22 cellular contexts compared by ENCODE assay signal in the genomic region with DNA sequence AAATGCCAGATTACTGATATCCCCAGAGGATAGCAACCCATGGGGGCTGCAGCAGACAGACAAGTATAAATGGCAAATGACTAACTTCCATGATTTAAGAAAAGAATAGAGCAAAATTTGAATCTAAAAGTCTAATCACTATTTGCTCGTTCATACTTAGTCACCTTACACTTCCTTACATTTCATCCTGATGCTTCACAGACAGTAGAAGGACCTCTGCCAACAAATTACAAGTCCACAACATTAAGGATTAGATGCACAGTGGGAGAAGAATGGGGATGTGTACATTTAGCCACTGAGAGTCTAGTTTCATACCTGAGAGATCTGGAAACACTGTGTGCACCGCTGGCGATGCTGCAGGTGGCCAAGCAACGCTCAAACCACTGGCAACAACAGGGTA.
A peak's percentile ranks its signal among the peaks of the same experiment; 100 is the strongest.
DNase-seq lines count a peak whose midpoint lies in the region; ATAC-seq, FAIRE-seq and TF ChIP-seq lines count a peak whose summit lies in the region.
"Had no signal": no experiment of that assay in that cellular context is flagged by ENCODE, and none has a peak within 500 bp of the region (broad histone marks: within the 10 kb centered on the region; RNA-seq: fewer than 3 reads in every experiment).

No MANE protein-coding gene starts in this region.

- no peaks in the 10 kb centered on the region for H3K9me3 ChIP-seq in sigmoid colon
- H3K9me3 ChIP-seq: Caco-2, prostate gland, spleen, upper lobe of right lung had no signal

- 79 to 89% methylated on average over 4 of the region's 4 CpGs for WGBS in sigmoid colon, 2 donors

- H3K27me3 ChIP-seq in bronchial epithelial cell (ENCODE audit: control insufficient read depth, insufficient read depth, low read length) (no peaks in the 10 kb centered on the region), sigmoid colon (no peaks in the 10 kb centered on the region)
- H3K27me3 ChIP-seq: neural progenitor cell, spleen, upper lobe of right lung had no signal

- H3K4me1 ChIP-seq in sigmoid colon = peaks cover 0 to 37% (median 25%) of the 10 kb centered on the region in 4 donors
- H3K4me1 ChIP-seq: Caco-2, prostate gland had no signal

- TF ChIP-seq POLR2A in GM12892 (IDR thresholded peaks at IDR 0.05; ENCODE audit: low read depth, low read length) (no peak), sigmoid colon (IDR thresholded peaks at IDR 0.05) (no peak)

- H3K36me3 ChIP-seq in bronchial epithelial cell (ENCODE audit: control insufficient read depth, insufficient read depth, low read length) = no peaks in the 10 kb centered on the region
- no peaks in the 10 kb centered on the region for H3K36me3 ChIP-seq in sigmoid colon
- H3K36me3 ChIP-seq: neural progenitor cell, prostate gland, upper lobe of right lung had no signal

- TF ChIP-seq CTCF in bronchial epithelial cell (IDR thresholded peaks at IDR 0.05; ENCODE audit: insufficient read depth, low read length, severe bottlenecking) (no peak), sigmoid colon (IDR thresholded peaks at IDR 0.05) (no peak)

- no peak for DNase-seq in T-helper 2 cell treated with Interferon-gamma antibody and Interleukin-4, amounts not matched to agents 5 μg/mL and 100 μg/mL, for 36 hours (ENCODE audit: low spot score)
- no peak for DNase-seq in T-helper 2 cell
- DNase-seq in HCEC 1CT = peak; percentile 53
- peak; percentile 13 for DNase-seq in bronchial epithelial cell (ENCODE audit: low read depth)
- no peak for DNase-seq in natural killer cell treated with Interleukin-12 subunit alpha and Interleukin-12 subunit beta and Interleukin-15 and Interleukin-18, amount 100 ng/mL, for 72 hours (ENCODE audit: low spot score)
- no peak for DNase-seq in iPS-NIHi7 (ENCODE audit: extremely low spot score)
- no peak for DNase-seq in GM12892 (ENCODE audit: insufficient read length)
- no peak for DNase-seq in sigmoid colon
- DNase-seq: activated CD4-positive, CD25-positive, alpha-beta regulatory T cell treated with anti-CD3 and anti-CD28 coated beads, Interleukin-2, amount 50 U/mL, for 72 hours; activated CD8-positive, alpha-beta memory T cell treated with anti-CD3 and anti-CD28 coated beads, Interleukin-2, amount 50 U/mL, for 4 hours; AML-193; Caco-2; midbrain; NCI-H1417 treated with DMSO at 0.1 percent for 48 hours; NCI-H526 treated with DMSO at 0.1 percent for 48 hours; spleen; stimulated activated CD4-positive, alpha-beta T cell treated with anti-CD3 and anti-CD28 coated beads, Interleukin-4, amount 100 ng/mL, for 24 hours; upper lobe of right lung had no signal

- H3K4me3 ChIP-seq in bronchial epithelial cell (ENCODE audit: low read depth, low read length) = no peak overlapping the region
- no peak overlapping the region for H3K4me3 ChIP-seq in sigmoid colon
- H3K4me3 ChIP-seq: neural progenitor cell, prostate gland, spleen, upper lobe of right lung had no signal

- H3K27me3 Mint-ChIP-seq in T-helper 2 cell treated with Interferon-gamma antibody and Interleukin-4, amounts not matched to agents 5 μg/mL and 100 μg/mL, for 36 hours (ENCODE audit: low read depth) = no peaks in the 10 kb centered on the region
- H3K27me3 Mint-ChIP-seq in natural killer cell treated with Interleukin-12 subunit alpha and Interleukin-12 subunit beta and Interleukin-15 and Interleukin-18, amount 100 ng/mL, for 72 hours = no peaks in the 10 kb centered on the region

- intact Hi-C loops in sigmoid colon (cut with DNase I) = loop anchor here (5.0 kb wide), 1 partner anchor 71 kb away; a partner anchor contains a TSS

- FAIRE-seq in bronchial epithelial cell (lab: Jason Lieb, UNC) (no peak), GM12892 (lab: Jason Lieb, UNC) (no peak)

- H3K4me3 Mint-ChIP-seq in T-helper 2 cell treated with Interferon-gamma antibody and Interleukin-4, amounts not matched to agents 5 μg/mL and 100 μg/mL, for 36 hours = no peak overlapping the region
- H3K4me3 Mint-ChIP-seq in natural killer cell treated with Interleukin-12 subunit alpha and Interleukin-12 subunit beta and Interleukin-15 and Interleukin-18, amount 100 ng/mL, for 72 hours = peak overlapping the region; percentile 18
- H3K4me3 Mint-ChIP-seq: neural progenitor cell had no signal

- peak overlapping the region; percentile 11 for H3K27ac Mint-ChIP-seq in T-helper 2 cell treated with Interferon-gamma antibody and Interleukin-4, amounts not matched to agents 5 μg/mL and 100 μg/mL, for 36 hours
- H3K27ac Mint-ChIP-seq in natural killer cell treated with Interleukin-12 subunit alpha and Interleukin-12 subunit beta and Interleukin-15 and Interleukin-18, amount 100 ng/mL, for 72 hours = peak overlapping the region; percentile 96 to 97

- no peak for ATAC-seq in natural killer cell treated with Interleukin-12 subunit alpha and Interleukin-12 subunit beta and Interleukin-15 and Interleukin-18, amount 100 ng/mL, for 72 hours
- ATAC-seq: upper lobe of right lung had no signal

- H3K36me3 Mint-ChIP-seq in T-helper 2 cell treated with Interferon-gamma antibody and Interleukin-4, amounts not matched to agents 5 μg/mL and 100 μg/mL, for 36 hours (ENCODE audit: low read depth) = peaks cover 14% of the 10 kb centered on the region
- peaks cover 5% of the 10 kb centered on the region for H3K36me3 Mint-ChIP-seq in natural killer cell treated with Interleukin-12 subunit alpha and Interleukin-12 subunit beta and Interleukin-15 and Interleukin-18, amount 100 ng/mL, for 72 hours

- no peak overlapping the region for H3K27ac ChIP-seq in sigmoid colon
- H3K27ac ChIP-seq: 22Rv1, HL-60, neural progenitor cell, prostate gland, upper lobe of right lung had no signal

- peaks cover 59% of the 10 kb centered on the region for H3K4me1 Mint-ChIP-seq in T-helper 2 cell treated with Interferon-gamma antibody and Interleukin-4, amounts not matched to agents 5 μg/mL and 100 μg/mL, for 36 hours (ENCODE audit: low read depth)
- peaks cover 72 to 80% of the 10 kb centered on the region in 2 donors for H3K4me1 Mint-ChIP-seq in natural killer cell treated with Interleukin-12 subunit alpha and Interleukin-12 subunit beta and Interleukin-15 and Interleukin-18, amount 100 ng/mL, for 72 hours (ENCODE audit: low read depth in 2 of 2)

- no peak for TF ChIP-seq EP300 in sigmoid colon (IDR thresholded peaks at IDR 0.05)

- no peaks in the 10 kb centered on the region for H3K9me3 Mint-ChIP-seq in T-helper 2 cell treated with Interferon-gamma antibody and Interleukin-4, amounts not matched to agents 5 μg/mL and 100 μg/mL, for 36 hours
- H3K9me3 Mint-ChIP-seq in natural killer cell treated with Interleukin-12 subunit alpha and Interleukin-12 subunit beta and Interleukin-15 and Interleukin-18, amount 100 ng/mL, for 72 hours = no peaks in the 10 kb centered on the region
- H3K9me3 Mint-ChIP-seq: neural progenitor cell had no signal

Comparison
In these comparisons a context has a peak if more than half of its experiments do, and no peak if none do; other contexts are left out.
1. DNase-seq: peak in HCEC 1CT (single experiment) and bronchial epithelial cell (single experiment); none in T-helper 2 cell treated with Interferon-gamma antibody and Interleukin-4, amounts not matched to agents 5 μg/mL and 100 μg/mL, for 36 hours (single experiment), T-helper 2 cell (0 of 5), natural killer cell treated with Interleukin-12 subunit alpha and Interleukin-12 subunit beta and Interleukin-15 and Interleukin-18, amount 100 ng/mL, for 72 hours (single experiment), iPS-NIHi7 (single experiment), GM12892 (single experiment) and sigmoid colon (single experiment).